1 cellular context compared by ENCODE assay signal in genomic region chr9:112819635-112820496, GRCh38.
TF ChIP-seq lines count a peak whose summit lies in the region.

No MANE protein-coding gene starts in this region.

TF ChIP-seq in HCT116, 20 proteins besides CTCF, POLR2A, EP300 and RAD21 (continued from another document):
- TF ChIP-seq ZBTB33 (IDR thresholded peaks at IDR 0.05; ENCODE audit: extremely low read depth, insufficient replicate concordance, low read length), result no peak
- TF ChIP-seq YY1 (IDR thresholded peaks at IDR 0.05; ENCODE audit: extremely low read depth, insufficient replicate concordance, low read depth, low read length), result peak; percentile 20
